Comparison of ENCODE assay signal across 8 cellular contexts in genomic region chr12:46382425-46382973, GRCh38. TPM values are rescaled to one million over a fixed set of nuclear protein-coding genes. Genes with fewer than 3 reads are reported as not detected.
DNase-seq lines count a peak whose midpoint lies in the region; ATAC-seq and TF ChIP-seq lines count a peak whose summit lies in the region.

No MANE protein-coding gene starts in this region.

- peak overlapping the region; percentile 89 for H3K4me3 Mint-ChIP-seq in HFFc6

- H3K4me1 ChIP-seq in right cardiac atrium (ENCODE audit: control insufficient read depth, insufficient read depth, low read length) = peaks cover 5% of the 10 kb centered on the region
- peaks cover 32 to 53% (median 44%) of the 10 kb centered on the region in 6 donors for H3K4me1 ChIP-seq in spleen

- intact Hi-C loops in right cardiac atrium (cut with DNase I) (loop anchor here in 1 of 4 donors (10.0 kb wide), 1 partner anchor 82 kb away; no protein-coding TSS in a partner anchor), spleen (cut with DNase I; ENCODE audit: low total_unique reads) (loop anchor here (10.0 kb wide), 1 partner anchor 92 kb away; no protein-coding TSS in a partner anchor)

- no peak for ATAC-seq in right cardiac atrium
- ATAC-seq in HG02870 (IDR thresholded peaks at IDR 0.05; ENCODE audit: unreplicated experiment) = no peak

- H3K27ac Mint-ChIP-seq in HFFc6 = peak overlapping the region; percentile 97

- H3K36me3 Mint-ChIP-seq in HFFc6 (ENCODE audit: low read depth) = peaks cover 22% of the 10 kb centered on the region

- H3K27me3 ChIP-seq in right cardiac atrium (ENCODE audit: control insufficient read depth, insufficient read depth) (no peaks in the 10 kb centered on the region), spleen (replicated peaks in 1 of 7) (no peaks in the 10 kb centered on the region)

- H3K4me1 Mint-ChIP-seq in HFFc6 (ENCODE audit: low read depth) = peaks cover 82% of the 10 kb centered on the region

- TF ChIP-seq CTCF in HFFc6 (IDR thresholded peaks at IDR 0.05) = no peak
- TF ChIP-seq CTCF in WI38 (IDR thresholded peaks at IDR 0.05; ENCODE audit: low read depth, low read length) = no peak
- peak in 1 of 11 experiments; percentile 5 for TF ChIP-seq CTCF in spleen (IDR thresholded peaks at IDR 0.05 in 8 of 11, conservative IDR thresholded peaks at IDR 0.05 in 3 of 11)

- DNase-seq in HFFc6 = peak; percentile 42
- peak in 2 of 3 donors; percentile 51 to 60 for DNase-seq in right cardiac atrium
- no peak for DNase-seq in spleen
- no peak for DNase-seq in effector CD4-positive, alpha-beta T cell
- no peak for DNase-seq in NCI-H82 treated with DMSO at 0.1 percent for 48 hours (lab: John Stamatoyannopoulos, UW; ENCODE audit: unreplicated experiment)
- DNase-seq in stimulated activated CD4-positive, alpha-beta T cell treated with anti-CD3 and anti-CD28 coated beads, Interleukin-2, amount 100 ng/mL, for 48 hours = no peak

- peaks cover 2% of the 10 kb centered on the region for H3K9me3 ChIP-seq in right cardiac atrium (ENCODE audit: control insufficient read depth, low read length)
- no peaks in the 10 kb centered on the region for H3K9me3 ChIP-seq in spleen

- peaks cover 4% of the 10 kb centered on the region for H3K27me3 Mint-ChIP-seq in HFFc6 (ENCODE audit: insufficient read depth)

- no peak for TF ChIP-seq POLR2A in spleen (IDR thresholded peaks at IDR 0.05)

- peak overlapping the region; percentile 73 for H3K4me3 ChIP-seq in WI38 (ENCODE audit: low read depth, low read length)
- peak overlapping the region; percentile 60 for H3K4me3 ChIP-seq in right cardiac atrium (ENCODE audit: low read length)
- H3K4me3 ChIP-seq in spleen = peak overlapping the region; percentile 27 to 86 (median 67)

- 55% methylated on average over 15 of the region's 15 CpGs for WGBS in right cardiac atrium
- 54 to 62% (median 59%) methylated on average over 15 of the region's 15 CpGs for WGBS in spleen, 5 donors

- H3K27ac ChIP-seq in right cardiac atrium (ENCODE audit: low read length) (peak overlapping the region; percentile 97), spleen (peak overlapping the region; percentile 96 to 100 (median 98))

- H3K9me3 Mint-ChIP-seq in HFFc6 = no peaks in the 10 kb centered on the region

- no peaks in the 10 kb centered on the region for H3K36me3 ChIP-seq in spleen

RNA-seq across cellular contexts. Expression of gene SLC38A2, which starts 9.9 kb away (rescaled TPM):
- 1,000 to 10,000 TPM in 2 of 6 experiments, 100 to 1,000 TPM in 4; 787 to 1,148 (median 975) TPM for total RNA-seq in HFFc6 (2021; fragmentation: NEBNext Ultra II Directional; extraction: Animal tissue kit (Norgen Biotek cat#: 25700))
- total RNA-seq in right cardiac atrium (100 to 1,000 TPM in 3 of 4 donors, 10 to 100 TPM in 1; 87.3 to 143 (median 115) TPM), spleen (100 to 1,000 TPM; 118 to 297 (median 211) TPM)
- polyA plus RNA-seq in right cardiac atrium (69.5 TPM), spleen (10 to 100 TPM; 40.7 to 55.9 (median 49.8) TPM)

Comparison
In these comparisons a context has a peak if more than half of its experiments do, and no peak if none do; other contexts are left out.
1. DNase-seq: peak in HFFc6 (single experiment) and right cardiac atrium (2 of 3); none in spleen (single experiment), effector CD4-positive, alpha-beta T cell (single experiment), NCI-H82 treated with DMSO at 0.1 percent for 48 hours (single experiment) and stimulated activated CD4-positive, alpha-beta T cell treated with anti-CD3 and anti-CD28 coated beads, Interleukin-2, amount 100 ng/mL, for 48 hours (0 of 2).
2. Peak in every context shown above with its lines, with median percentiles within 50 percentile points of each other: H3K4me3 ChIP-seq.